Comparison of ENCODE assay signal across 8 cellular contexts in the genomic region with DNA sequence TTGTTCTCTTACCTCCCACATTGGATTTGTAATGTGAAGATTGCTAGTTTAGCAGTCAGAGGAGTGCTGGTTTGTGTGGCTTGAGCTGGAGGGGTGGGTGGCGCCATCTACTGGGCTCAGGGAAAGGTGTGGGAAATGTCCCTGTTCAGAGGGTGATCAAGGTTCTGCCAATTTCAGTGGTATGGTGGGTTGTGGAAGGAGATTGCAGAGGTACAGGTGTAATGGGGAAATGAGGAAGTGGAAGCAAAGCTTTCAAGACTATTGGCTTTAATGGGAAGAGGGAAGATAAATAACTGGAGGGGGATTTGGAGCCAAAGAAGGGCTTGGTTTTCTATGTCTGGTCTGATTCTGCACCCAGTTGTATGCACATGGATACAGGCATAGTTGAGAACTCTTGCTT.
DNase-seq lines count a peak whose midpoint lies in the region; ATAC-seq and TF ChIP-seq lines count a peak whose summit lies in the region.

No MANE protein-coding gene starts in this region.

- POLR2A ChIA-PET in activated CD4-positive, alpha-beta memory T cell treated with anti-CD3 and anti-CD28 coated beads, Interleukin-2, amount 10 ng/mL, durations not matched to agents 7 days and 5 days (lab: Charles Lee) = no interaction called here

- H3K36me3 Mint-ChIP-seq in activated CD4-positive, alpha-beta memory T cell treated with anti-CD3 and anti-CD28 coated beads, Interleukin-2, amount 10 ng/mL, durations not matched to agents 7 days and 5 days (ENCODE audit: low read depth) = no peaks in the 10 kb centered on the region
- H3K36me3 Mint-ChIP-seq in natural killer cell = no peaks in the 10 kb centered on the region

- peaks cover 0 to 30% (median 0%) of the 10 kb centered on the region in 3 donors for H3K4me1 ChIP-seq in esophagus squamous epithelium
- H3K4me1 ChIP-seq in transverse colon = peaks cover 0 to 20% (median 1%) of the 10 kb centered on the region in 4 donors

- no peak overlapping the region for H3K4me3 Mint-ChIP-seq in activated CD4-positive, alpha-beta memory T cell treated with anti-CD3 and anti-CD28 coated beads, Interleukin-2, amount 10 ng/mL, durations not matched to agents 7 days and 5 days
- no peak overlapping the region for H3K4me3 Mint-ChIP-seq in natural killer cell

- H3K9me3 ChIP-seq in esophagus squamous epithelium (no peaks in the 10 kb centered on the region), transverse colon (no peaks in the 10 kb centered on the region)

- H3K9me3 Mint-ChIP-seq in activated CD4-positive, alpha-beta memory T cell treated with anti-CD3 and anti-CD28 coated beads, Interleukin-2, amount 10 ng/mL, durations not matched to agents 7 days and 5 days = no peaks in the 10 kb centered on the region
- no peaks in the 10 kb centered on the region for H3K9me3 Mint-ChIP-seq in natural killer cell

- H3K36me3 ChIP-seq in esophagus squamous epithelium (peaks cover 0 to 92% (median 12%) of the 10 kb centered on the region in 3 donors), transverse colon (no peaks in the 10 kb centered on the region)

- no peaks in the 10 kb centered on the region for H3K4me1 Mint-ChIP-seq in activated CD4-positive, alpha-beta memory T cell treated with anti-CD3 and anti-CD28 coated beads, Interleukin-2, amount 10 ng/mL, durations not matched to agents 7 days and 5 days
- no peaks in the 10 kb centered on the region for H3K4me1 Mint-ChIP-seq in natural killer cell

- H3K27ac ChIP-seq in esophagus squamous epithelium (no peak overlapping the region), transverse colon (no peak overlapping the region)

- H3K4me3 ChIP-seq in esophagus squamous epithelium = no peak overlapping the region
- H3K4me3 ChIP-seq in transverse colon = no peak overlapping the region

- in situ Hi-C loops in transverse colon (cut with MboI; ENCODE audit: low pct_ligation_motif_present in 1 of 4, low pct_unique_long_range_greater_than_20kb in 1 of 4, low sequenced_read_pairs in 3 of 4) = no loop called here

- intact Hi-C loops in esophagus squamous epithelium (cut with DNase I) = no loop called here
- intact Hi-C loops in natural killer cell (cut with micrococcal nuclease) = loop anchor here (1.0 kb wide), 1 partner anchor 481 kb away; no protein-coding TSS in a partner anchor
- intact Hi-C loops in transverse colon (cut with DNase I; ENCODE audit: low total_unique reads) = loop anchor here (10.0 kb wide), 1 partner anchor 87 kb away; no protein-coding TSS in a partner anchor

- TF ChIP-seq POLR2A in esophagus squamous epithelium (IDR thresholded peaks at IDR 0.05) (no peak), transverse colon (IDR thresholded peaks at IDR 0.05) (no peak)

- TF ChIP-seq EP300 in transverse colon (IDR thresholded peaks at IDR 0.05; ENCODE audit: low read depth) = no peak

- CTCF ChIA-PET in activated CD4-positive, alpha-beta memory T cell treated with anti-CD3 and anti-CD28 coated beads, Interleukin-2, amount 10 ng/mL, durations not matched to agents 7 days and 5 days (lab: Charles Lee) = interaction anchor here (0.7 to 2.4 kb wide), 9 partner anchors 9 to 501 kb away, joined by 3 to 31 read pairs (median 4); no protein-coding TSS in a partner anchor

- peaks cover 26% of the 10 kb centered on the region for H3K27me3 Mint-ChIP-seq in activated CD4-positive, alpha-beta memory T cell treated with anti-CD3 and anti-CD28 coated beads, Interleukin-2, amount 10 ng/mL, durations not matched to agents 7 days and 5 days
- peaks cover 21 to 50% of the 10 kb centered on the region in 2 donors for H3K27me3 Mint-ChIP-seq in natural killer cell (ENCODE audit: low read depth in 2 of 2)

- no peak overlapping the region for H3K27ac Mint-ChIP-seq in activated CD4-positive, alpha-beta memory T cell treated with anti-CD3 and anti-CD28 coated beads, Interleukin-2, amount 10 ng/mL, durations not matched to agents 7 days and 5 days
- H3K27ac Mint-ChIP-seq in natural killer cell = no peak overlapping the region

- 0% methylated on average over 1 of the region's 1 CpG; no CpG with 5 or more reads in 1 of the 2 donors for WGBS in esophagus squamous epithelium, 2 donors
- WGBS in transverse colon (ENCODE audit: low coverage in 1 of 2), 2 donors = 0 to 8% methylated on average over 1 of the region's 1 CpG

- ATAC-seq in HG02885 (IDR thresholded peaks at IDR 0.05; ENCODE audit: poor library complexity, unreplicated experiment) = peak; percentile 89
- ATAC-seq in natural killer cell = peak; percentile 55 to 78 (median 63)

- H3K27me3 ChIP-seq in esophagus squamous epithelium (no peaks in the 10 kb centered on the region), transverse colon (no peaks in the 10 kb centered on the region)

- DNase-seq in SIG-M5 treated with dmso at 0.1 percent for 504 hours (lab: John Stamatoyannopoulos, UW; ENCODE audit: unreplicated experiment) (peak; percentile 62), SIG-M5 (lab: John Stamatoyannopoulos, UW) (no peak), NCI-H446 treated with DMSO at 0.1 percent for 48 hours (lab: John Stamatoyannopoulos, UW) (peak; percentile 18), esophagus squamous epithelium (lab: John Stamatoyannopoulos, UW) (no peak), natural killer cell (peak; percentile 21), transverse colon (peak; percentile 29)
- DNase-seq in activated CD4-positive, alpha-beta memory T cell treated with anti-CD3 and anti-CD28 coated beads, Interleukin-2, amount 10 ng/mL, durations not matched to agents 7 days and 5 days = peak; percentile 58

- TF ChIP-seq CTCF in esophagus squamous epithelium (IDR thresholded peaks at IDR 0.05) (peak; percentile 35 to 79 (median 70)), natural killer cell (IDR thresholded peaks at IDR 0.05) (peak; percentile 64), transverse colon (IDR thresholded peaks at IDR 0.05) (peak; percentile 45 to 63 (median 60))

Comparison
In these comparisons a context has a peak if more than half of its experiments do, and no peak if none do; other contexts are left out.
1. DNase-seq: peak in SIG-M5 treated with dmso at 0.1 percent for 504 hours (single experiment), NCI-H446 treated with DMSO at 0.1 percent for 48 hours (single experiment), activated CD4-positive, alpha-beta memory T cell treated with anti-CD3 and anti-CD28 coated beads, Interleukin-2, amount 10 ng/mL, durations not matched to agents 7 days and 5 days (single experiment), natural killer cell (single experiment) and transverse colon (single experiment); none in SIG-M5 (single experiment) and esophagus squamous epithelium (single experiment).
2. Peak in every context shown above with its lines, with median percentiles within 50 percentile points of each other: CTCF ChIP-seq.